8 cellular contexts compared by ENCODE assay signal in genomic region chr1:150067184-150068182, GRCh38. TPM values are rescaled to one million over a fixed set of nuclear protein-coding genes. Genes with fewer than 3 reads are reported as not detected.
A peak's percentile ranks its signal among the peaks of the same experiment; 100 is the strongest.
DNase-seq lines count a peak whose midpoint lies in the region; ATAC-seq and TF ChIP-seq lines count a peak whose summit lies in the region.

A gene with protein sequence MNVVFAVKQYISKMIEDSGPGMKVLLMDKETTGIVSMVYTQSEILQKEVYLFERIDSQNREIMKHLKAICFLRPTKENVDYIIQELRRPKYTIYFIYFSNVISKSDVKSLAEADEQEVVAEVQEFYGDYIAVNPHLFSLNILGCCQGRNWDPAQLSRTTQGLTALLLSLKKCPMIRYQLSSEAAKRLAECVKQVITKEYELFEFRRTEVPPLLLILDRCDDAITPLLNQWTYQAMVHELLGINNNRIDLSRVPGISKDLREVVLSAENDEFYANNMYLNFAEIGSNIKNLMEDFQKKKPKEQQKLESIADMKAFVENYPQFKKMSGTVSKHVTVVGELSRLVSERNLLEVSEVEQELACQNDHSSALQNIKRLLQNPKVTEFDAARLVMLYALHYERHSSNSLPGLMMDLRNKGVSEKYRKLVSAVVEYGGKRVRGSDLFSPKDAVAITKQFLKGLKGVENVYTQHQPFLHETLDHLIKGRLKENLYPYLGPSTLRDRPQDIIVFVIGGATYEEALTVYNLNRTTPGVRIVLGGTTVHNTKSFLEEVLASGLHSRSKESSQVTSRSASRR (plus strand): TSS chr1:150067776. CDS start chr1:150067858, 82 bp downstream.

- H3K36me3 Mint-ChIP-seq in activated naive CD8-positive, alpha-beta T cell treated with anti-CD3 and anti-CD28 coated beads, Interleukin-2, amount 50 U/mL, for 24 hours (ENCODE audit: low read depth): peaks cover 7% of the 10 kb centered on the region
- peaks cover 11% of the 10 kb centered on the region for H3K36me3 Mint-ChIP-seq in type B pancreatic cell

- peak; percentile 33 for TF ChIP-seq CTCF in type B pancreatic cell (conservative IDR thresholded peaks at IDR 0.05)

- DNase-seq in NCI-H128 (lab: John Stamatoyannopoulos, UW; ENCODE audit: unreplicated experiment): peak; percentile 82
- peak; percentile 90 for DNase-seq in SW480 (ENCODE audit: low spot score)
- DNase-seq in activated naive CD8-positive, alpha-beta T cell treated with anti-CD3 and anti-CD28 coated beads, Interleukin-2, amount 50 U/mL, for 24 hours: peak; percentile 89
- DNase-seq in cardiac septum (ENCODE audit: low spot score): peak; percentile 96
- peak; percentile 85 for DNase-seq in pons (ENCODE audit: low spot score)
- DNase-seq in type B pancreatic cell (ENCODE audit: extremely low spot score, unreplicated experiment): peak; percentile 88

- H3K4me1 Mint-ChIP-seq in activated naive CD8-positive, alpha-beta T cell treated with anti-CD3 and anti-CD28 coated beads, Interleukin-2, amount 50 U/mL, for 24 hours: peaks cover 35% of the 10 kb centered on the region
- peaks cover 24% of the 10 kb centered on the region for H3K4me1 Mint-ChIP-seq in type B pancreatic cell (ENCODE audit: unreplicated experiment)

- peak within 1 kb of the TSS; percentile 68 for H3K4me3 ChIP-seq in GM08714 (ENCODE audit: low read length)

- intact Hi-C loops in cardiac septum (cut with DNase I): loop anchor here (1.0 to 5.0 kb wide), 3 partner anchors 57 to 105 kb away; partner anchors contain the start of gene OTUD7B

- H3K4me3 Mint-ChIP-seq in activated naive CD8-positive, alpha-beta T cell treated with anti-CD3 and anti-CD28 coated beads, Interleukin-2, amount 50 U/mL, for 24 hours: peak within 1 kb of the TSS; percentile 89
- peak within 1 kb of the TSS; percentile 97 for H3K4me3 Mint-ChIP-seq in type B pancreatic cell

- no peaks in the 10 kb centered on the region for H3K9me3 Mint-ChIP-seq in activated naive CD8-positive, alpha-beta T cell treated with anti-CD3 and anti-CD28 coated beads, Interleukin-2, amount 50 U/mL, for 24 hours
- H3K9me3 Mint-ChIP-seq in type B pancreatic cell: no peaks in the 10 kb centered on the region

- H3K27ac Mint-ChIP-seq in activated naive CD8-positive, alpha-beta T cell treated with anti-CD3 and anti-CD28 coated beads, Interleukin-2, amount 50 U/mL, for 24 hours: peak within 1 kb of the TSS; percentile 98
- H3K27ac Mint-ChIP-seq in type B pancreatic cell: peak within 1 kb of the TSS; percentile 98

- H3K27me3 Mint-ChIP-seq in activated naive CD8-positive, alpha-beta T cell treated with anti-CD3 and anti-CD28 coated beads, Interleukin-2, amount 50 U/mL, for 24 hours: no peaks in the 10 kb centered on the region
- H3K27me3 Mint-ChIP-seq in type B pancreatic cell: no peaks in the 10 kb centered on the region

- ATAC-seq in HG02610 (IDR thresholded peaks at IDR 0.05; ENCODE audit: unreplicated experiment): peak; percentile 89
- peak; percentile 99 for ATAC-seq in activated naive CD8-positive, alpha-beta T cell treated with anti-CD3 and anti-CD28 coated beads, Interleukin-2, amount 50 U/mL, for 24 hours

RNA-seq across cellular contexts. Expression of the gene that starts here (rescaled TPM):
- total RNA-seq in cardiac septum (71.6 TPM), type B pancreatic cell (ENCODE audit: low replicate concordance) (25.9 and 41.5 TPM in 2 replicates)

Comparison
In these comparisons a context has a peak if more than half of its experiments do, and no peak if none do; other contexts are left out.
1. Peak in every context shown above with its lines: DNase-seq, ATAC-seq and H3K4me3 ChIP-seq.